ENCODE assay signal across 15 cellular contexts in the genomic region with DNA sequence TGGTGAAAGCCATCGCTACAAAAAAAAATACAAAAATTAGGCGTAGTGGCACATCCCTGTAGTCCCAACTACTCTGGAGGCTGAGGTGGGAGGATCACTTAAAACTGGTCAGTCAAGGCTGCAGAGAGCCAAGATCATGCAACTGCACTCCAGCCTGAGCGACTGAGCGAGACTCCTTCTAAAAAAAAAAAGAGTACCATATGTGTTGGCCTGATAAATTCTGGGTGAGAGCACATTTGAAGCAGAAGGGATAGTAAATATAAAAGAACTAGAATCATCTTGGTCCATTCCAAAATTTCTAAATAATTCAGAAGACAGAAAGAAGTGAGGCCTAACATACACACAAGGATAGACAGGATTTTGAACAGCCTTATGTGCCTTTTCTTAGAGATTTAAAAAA. TPM values are rescaled to one million over a fixed set of nuclear protein-coding genes. Genes with fewer than 3 reads are reported as not detected.
A peak's percentile ranks its signal among the peaks of the same experiment; 100 is the strongest.
DNase-seq lines count a peak whose midpoint lies in the region; ATAC-seq and TF ChIP-seq lines count a peak whose summit lies in the region.
"Had no signal": no experiment of that assay in that cellular context is flagged by ENCODE, and none has a peak within 500 bp of the region (broad histone marks: within the 10 kb centered on the region; RNA-seq: fewer than 3 reads in every experiment).

No MANE protein-coding gene starts in this region.

- H3K4me3 ChIP-seq in iPS-20b (ENCODE audit: low read length): 0 out of 2 replicates have a peak overlapping the region, but pooled peaks have one; percentile 37
- H3K4me3 ChIP-seq in stomach: peak overlapping the region in 1 of 4 donors; percentile 7
- H3K4me3 ChIP-seq: vagina had no signal

- CTCF ChIA-PET in activated B cell treated with CpG ODN at 0.5 μM for 24 hours (lab: Charles Lee): no interaction called here

- TF ChIP-seq CTCF in activated B cell treated with CpG ODN at 0.5 μM for 24 hours (IDR thresholded peaks at IDR 0.05) (no peak), type B pancreatic cell (conservative IDR thresholded peaks at IDR 0.05) (no peak), stomach (IDR thresholded peaks at IDR 0.05) (no peak)

- H3K36me3 ChIP-seq in iPS-20b (ENCODE audit: insufficient read depth, low read depth, low read length): peaks cover 19% of the 10 kb centered on the region; the same call in 1 of the 2 replicates
- H3K36me3 ChIP-seq in stomach: no peaks in the 10 kb centered on the region
- H3K36me3 ChIP-seq: vagina had no signal

- H3K27ac ChIP-seq in iPS-20b (ENCODE audit: low read length) (no peak overlapping the region), stomach (peak overlapping the region in 1 of 5 donors; percentile 98)
- H3K27ac ChIP-seq: vagina had no signal

- WGBS in stomach, 5 donors: 87 to 94% (median 92%) methylated on average over 4 of the region's 4 CpGs

- H3K4me1 Mint-ChIP-seq in stimulated activated naive CD8-positive, alpha-beta T cell treated with anti-CD3 and anti-CD28 coated beads, Interleukin-15, Interleukin-2, amounts not matched to agents 100 ng/mL and 50 ng/mL, for 24 hours (ENCODE audit: low read depth): peaks cover 66% of the 10 kb centered on the region
- H3K4me1 Mint-ChIP-seq in activated B cell treated with CpG ODN at 0.5 μM for 24 hours (peaks cover 42% of the 10 kb centered on the region), type B pancreatic cell (ENCODE audit: unreplicated experiment) (peaks cover 28% of the 10 kb centered on the region)

- H3K9me3 Mint-ChIP-seq in stimulated activated naive CD8-positive, alpha-beta T cell treated with anti-CD3 and anti-CD28 coated beads, Interleukin-15, Interleukin-2, amounts not matched to agents 100 ng/mL and 50 ng/mL, for 24 hours: no peaks in the 10 kb centered on the region
- no peaks in the 10 kb centered on the region for H3K9me3 Mint-ChIP-seq in activated B cell treated with CpG ODN at 0.5 μM for 24 hours
- peaks cover 3% of the 10 kb centered on the region for H3K9me3 Mint-ChIP-seq in type B pancreatic cell

- no peak for ATAC-seq in stimulated activated naive CD8-positive, alpha-beta T cell treated with anti-CD3 and anti-CD28 coated beads, Interleukin-15, Interleukin-2, amounts not matched to agents 100 U/mL and 50 U/mL, for 24 hours
- no peak for ATAC-seq in activated B cell treated with CpG ODN at 0.5 μM for 24 hours (ENCODE audit: low read depth)
- ATAC-seq: sciatic nerve had no signal

- H3K27me3 Mint-ChIP-seq in stimulated activated naive CD8-positive, alpha-beta T cell treated with anti-CD3 and anti-CD28 coated beads, Interleukin-15, Interleukin-2, amounts not matched to agents 100 ng/mL and 50 ng/mL, for 24 hours: no peaks in the 10 kb centered on the region
- H3K27me3 Mint-ChIP-seq in activated B cell treated with CpG ODN at 0.5 μM for 24 hours (no peaks in the 10 kb centered on the region), type B pancreatic cell (no peaks in the 10 kb centered on the region)

- no peaks in the 10 kb centered on the region for H3K9me3 ChIP-seq in iPS-20b (ENCODE audit: insufficient read depth, low read depth, low read length)
- H3K9me3 ChIP-seq in stomach: no peaks in the 10 kb centered on the region
- H3K9me3 ChIP-seq: ascending aorta, vagina had no signal

- POLR2A ChIA-PET in activated B cell treated with CpG ODN at 0.5 μM for 24 hours (lab: Charles Lee): no interaction called here

- H3K27ac Mint-ChIP-seq in stimulated activated naive CD8-positive, alpha-beta T cell treated with anti-CD3 and anti-CD28 coated beads, Interleukin-15, Interleukin-2, amounts not matched to agents 100 ng/mL and 50 ng/mL, for 24 hours: peak overlapping the region; percentile 54
- H3K27ac Mint-ChIP-seq in activated B cell treated with CpG ODN at 0.5 μM for 24 hours (no peak overlapping the region), type B pancreatic cell (peak overlapping the region; percentile 2)

- H3K27me3 ChIP-seq in iPS-20b (ENCODE audit: insufficient read depth, low read length) (no peaks in the 10 kb centered on the region), stomach (no peaks in the 10 kb centered on the region)
- H3K27me3 ChIP-seq: ascending aorta, vagina had no signal

- no peak for TF ChIP-seq EP300 in stomach (IDR thresholded peaks at IDR 0.05)

- H3K4me1 ChIP-seq in iPS-20b (ENCODE audit: insufficient read depth, low read length) (peaks cover 20% of the 10 kb centered on the region), stomach (peaks cover 0 to 56% (median 37%) of the 10 kb centered on the region in 4 donors)

- intact Hi-C loops in activated B cell treated with CpG ODN at 0.5 μM for 24 hours (cut with micrococcal nuclease): loop anchor here (10.0 kb wide), 1 partner anchor 1609 kb away; a partner anchor contains a TSS
- intact Hi-C loops in stomach (cut with DNase I; ENCODE audit: low total_unique reads): no loop called here

- no peak for TF ChIP-seq POLR2A in stomach (IDR thresholded peaks at IDR 0.05)

- no peak overlapping the region for H3K9ac ChIP-seq in iPS-20b (ENCODE audit: low read depth, low read length)

- peak overlapping the region; percentile 64 for H3K4me3 Mint-ChIP-seq in stimulated activated naive CD8-positive, alpha-beta T cell treated with anti-CD3 and anti-CD28 coated beads, Interleukin-15, Interleukin-2, amounts not matched to agents 100 ng/mL and 50 ng/mL, for 24 hours
- H3K4me3 Mint-ChIP-seq in activated B cell treated with CpG ODN at 0.5 μM for 24 hours (peak overlapping the region; percentile 61), type B pancreatic cell (peak overlapping the region; percentile 45)

- DNase-seq in stimulated activated naive CD8-positive, alpha-beta T cell treated with anti-CD3 and anti-CD28 coated beads, Interleukin-15, Interleukin-2, amounts not matched to agents 100 U/mL and 50 U/mL, for 24 hours: no peak
- DNase-seq in activated B cell treated with CpG ODN at 0.5 μM for 24 hours (no peak), type B pancreatic cell (ENCODE audit: extremely low spot score, unreplicated experiment) (no peak), activated gamma-delta T cell (lab: John Stamatoyannopoulos, UW) (no peak), NCI-H748 (lab: John Stamatoyannopoulos, UW; ENCODE audit: unreplicated experiment) (no peak), stomach (no peak)
- DNase-seq: activated CD4-positive, alpha-beta T cell treated with anti-CD3 and anti-CD28 coated beads for 48 hours; HCEC 1CT; MM.1S; NCI-H345 had no signal

- peaks cover 38% of the 10 kb centered on the region for H3K36me3 Mint-ChIP-seq in stimulated activated naive CD8-positive, alpha-beta T cell treated with anti-CD3 and anti-CD28 coated beads, Interleukin-15, Interleukin-2, amounts not matched to agents 100 ng/mL and 50 ng/mL, for 24 hours (ENCODE audit: low read depth)
- H3K36me3 Mint-ChIP-seq in activated B cell treated with CpG ODN at 0.5 μM for 24 hours (ENCODE audit: low read depth) (peaks cover 13% of the 10 kb centered on the region), type B pancreatic cell (peaks cover 26% of the 10 kb centered on the region)

RNA-seq across cellular contexts. Expression of a gene that starts 2.2 kb away (rescaled TPM):
- 25.6 and 30.1 TPM in 2 replicates for total RNA-seq in activated B cell treated with CpG ODN at 0.5 μM for 24 hours
- total RNA-seq in type B pancreatic cell (ENCODE audit: low replicate concordance): 30.6 and 43.1 TPM in 2 replicates
- total RNA-seq in stomach: 10 to 100 TPM; 19.7 to 93.4 (median 37.3) TPM
- 10 to 100 TPM; 15.9 to 30.9 (median 16.1) TPM for polyA plus RNA-seq in stomach
